ENCODE assay signal across 32 cellular contexts in the genomic region with DNA sequence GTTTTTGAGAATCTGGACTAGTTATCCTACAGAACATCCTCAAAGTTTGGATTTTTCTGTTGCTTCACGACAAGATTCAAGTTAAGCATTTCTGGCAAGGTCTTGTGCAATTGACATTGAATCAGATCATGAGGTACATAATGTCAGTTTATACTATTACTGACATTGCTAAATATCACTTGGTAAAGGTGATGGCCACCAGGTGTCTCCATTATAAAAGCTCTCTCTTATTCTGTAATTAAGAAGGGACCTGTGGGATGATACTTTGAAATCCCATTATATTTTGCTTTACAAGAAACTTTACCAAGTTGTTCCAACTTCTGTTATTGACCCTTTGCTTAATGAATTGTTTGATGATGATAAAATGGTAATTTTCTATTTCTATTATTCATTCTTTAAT.
DNase-seq lines count a peak whose midpoint lies in the region; ATAC-seq and TF ChIP-seq lines count a peak whose summit lies in the region.
"Had no signal": no experiment of that assay in that cellular context is flagged by ENCODE, and none has a peak within 500 bp of the region (broad histone marks: within the 10 kb centered on the region; RNA-seq: fewer than 3 reads in every experiment).

No MANE protein-coding gene starts in this region.

- CTCF ChIA-PET in activated CD8-positive, alpha-beta memory T cell treated with anti-CD3 and anti-CD28 coated beads, Interleukin-2, amount 10 ng/mL, durations not matched to agents 7 days and 5 days (lab: Charles Lee): interaction anchor here (1.1 kb wide), 1 partner anchor 10 kb away, joined by 4 read pairs; no protein-coding TSS in a partner anchor

- H3K36me3 ChIP-seq in DOHH2 (ENCODE audit: control insufficient read depth, low read length): no peaks in the 10 kb centered on the region
- no peaks in the 10 kb centered on the region for H3K36me3 ChIP-seq in OCI-LY1 (ENCODE audit: insufficient read depth, low read length)
- no peaks in the 10 kb centered on the region for H3K36me3 ChIP-seq in hepatocyte (replicated peaks; ENCODE audit: insufficient read depth, low read depth)
- H3K36me3 ChIP-seq in spleen: no peaks in the 10 kb centered on the region
- H3K36me3 ChIP-seq: BE2C, left lung, SJSA1, WERI-Rb-1 had no signal

- no peaks in the 10 kb centered on the region for H3K27me3 Mint-ChIP-seq in activated CD8-positive, alpha-beta memory T cell treated with anti-CD3 and anti-CD28 coated beads, Interleukin-2, amount 10 ng/mL, durations not matched to agents 7 days and 5 days

- H3K27ac ChIP-seq in DOHH2 (ENCODE audit: low read depth, low read length) (no peak overlapping the region), OCI-LY1 (ENCODE audit: low read depth, low read length, poor library complexity, severe bottlenecking) (no peak overlapping the region), hepatocyte (no peak overlapping the region), spleen (no peak overlapping the region)
- H3K27ac ChIP-seq: epithelial cell of prostate, GM23248, left lung, parathyroid adenoma, SJSA1, skin epidermis had no signal

- H3K9ac ChIP-seq in OCI-LY1 (ENCODE audit: low read length): no peak overlapping the region
- H3K9ac ChIP-seq: GM23248, parathyroid adenoma had no signal

- ATAC-seq in activated CD8-positive, alpha-beta memory T cell treated with anti-CD3 and anti-CD28 coated beads, Interleukin-2, amount 10 ng/mL, durations not matched to agents 7 days and 5 days: no peak
- ATAC-seq: activated naive CD4-positive, alpha-beta T cell treated with anti-CD3 and anti-CD28 coated beads, Interleukin-2, amount 50 U/mL, for 72 hours; K562; left lung; stimulated activated naive B cell treated with anti-CD40 and anti-IgM and Interleukin-4, amounts not matched to agents 10 μg/mL and 1 μg/mL and 100 μg/mL, for 72 hours had no signal

- H3K4me3 ChIP-seq in DOHH2 (ENCODE audit: low read length) (no peak overlapping the region), OCI-LY1 (ENCODE audit: low read depth, low read length, poor library complexity, severe bottlenecking) (no peak overlapping the region), hepatocyte (no peak overlapping the region), spleen (no peak overlapping the region)
- H3K4me3 ChIP-seq: GM23248, K562, left lung, SJSA1, skin epidermis had no signal

- no peak overlapping the region for H3K27ac Mint-ChIP-seq in activated CD8-positive, alpha-beta memory T cell treated with anti-CD3 and anti-CD28 coated beads, Interleukin-2, amount 10 ng/mL, durations not matched to agents 7 days and 5 days
- H3K27ac Mint-ChIP-seq: activated naive CD4-positive, alpha-beta T cell treated with anti-CD3 and anti-CD28 coated beads, Interleukin-2, amount 50 U/mL, for 72 hours; HFFc6; stimulated activated naive B cell treated with anti-CD40 and anti-IgM and Interleukin-4, amounts not matched to agents 10 μg/mL and 1 μg/mL and 100 μg/mL, for 72 hours; type B pancreatic cell had no signal

- no peaks in the 10 kb centered on the region for H3K4me1 Mint-ChIP-seq in activated CD8-positive, alpha-beta memory T cell treated with anti-CD3 and anti-CD28 coated beads, Interleukin-2, amount 10 ng/mL, durations not matched to agents 7 days and 5 days
- H3K4me1 Mint-ChIP-seq: stimulated activated naive B cell treated with anti-CD40 and anti-IgM and Interleukin-4, amounts not matched to agents 10 μg/mL and 1 μg/mL and 100 μg/mL, for 72 hours had no signal

- H4K20me1 ChIP-seq in DOHH2 (ENCODE audit: control insufficient read depth, insufficient read depth, low read depth, low read length) (no peaks in the 10 kb centered on the region), OCI-LY1 (ENCODE audit: insufficient read depth, low read length) (no peaks in the 10 kb centered on the region), hepatocyte (ENCODE audit: insufficient read depth, poor library complexity, severe bottlenecking) (no peaks in the 10 kb centered on the region)

- H3K27me3 ChIP-seq in DOHH2 (ENCODE audit: control insufficient read depth, low read length): peaks cover 2% of the 10 kb centered on the region; the same call in 1 of the 2 replicates
- no peaks in the 10 kb centered on the region for H3K27me3 ChIP-seq in OCI-LY1 (ENCODE audit: insufficient read depth, low read length)
- H3K27me3 ChIP-seq in hepatocyte: no peaks in the 10 kb centered on the region
- no peaks in the 10 kb centered on the region for H3K27me3 ChIP-seq in spleen (replicated peaks in 1 of 7)
- H3K27me3 ChIP-seq: BE2C, left lung, SJSA1 had no signal

- H3F3A ChIP-seq in DOHH2 (ENCODE audit: control insufficient read depth, insufficient read depth): peaks cover 4% of the 10 kb centered on the region; the same call in 1 of the 2 replicates
- no peaks in the 10 kb centered on the region for H3F3A ChIP-seq in OCI-LY1 (ENCODE audit: insufficient read depth, low read length)

- H3K9me2 ChIP-seq in DOHH2 (replicated peaks; ENCODE audit: control insufficient read depth, low read length) (no peaks in the 10 kb centered on the region), OCI-LY1 (ENCODE audit: low read depth, low read length) (no peaks in the 10 kb centered on the region), hepatocyte (replicated peaks; ENCODE audit: insufficient read depth) (no peaks in the 10 kb centered on the region)

- H3K9me3 ChIP-seq in DOHH2 (ENCODE audit: control insufficient read depth, insufficient read depth, low read length) (no peaks in the 10 kb centered on the region), OCI-LY1 (ENCODE audit: low read length) (no peaks in the 10 kb centered on the region), hepatocyte (ENCODE audit: low read depth) (no peaks in the 10 kb centered on the region), spleen (no peaks in the 10 kb centered on the region)
- H3K9me3 ChIP-seq: BE2C, left lung, SJSA1 had no signal

- TF ChIP-seq POLR2A in spleen (IDR thresholded peaks at IDR 0.05): no peak

- no peak overlapping the region for H3K4me3 Mint-ChIP-seq in activated CD8-positive, alpha-beta memory T cell treated with anti-CD3 and anti-CD28 coated beads, Interleukin-2, amount 10 ng/mL, durations not matched to agents 7 days and 5 days
- H3K4me3 Mint-ChIP-seq: HFFc6; stimulated activated naive B cell treated with anti-CD40 and anti-IgM and Interleukin-4, amounts not matched to agents 10 μg/mL and 1 μg/mL and 100 μg/mL, for 72 hours had no signal

- H3K4me2 ChIP-seq in DOHH2 (ENCODE audit: low read length) (no peak overlapping the region), OCI-LY1 (ENCODE audit: low read length) (no peak overlapping the region), hepatocyte (no peak overlapping the region)

- WGBS in hepatocyte (ENCODE audit: low lambda C conversion rate, missing lambda C conversion rate): 83% methylated on average over 1 of the region's 1 CpG
- 67 to 81% (median 80%) methylated on average over 1 of the region's 1 CpG for WGBS in spleen, 5 donors

- no peak overlapping the region for H2AFZ ChIP-seq in OCI-LY1 (ENCODE audit: low read length)
- H2AFZ ChIP-seq in hepatocyte: no peak overlapping the region
- H2AFZ ChIP-seq: GM23248, parathyroid adenoma had no signal

- H3K36me3 Mint-ChIP-seq in activated CD8-positive, alpha-beta memory T cell treated with anti-CD3 and anti-CD28 coated beads, Interleukin-2, amount 10 ng/mL, durations not matched to agents 7 days and 5 days: no peaks in the 10 kb centered on the region
- H3K36me3 Mint-ChIP-seq: stimulated activated naive B cell treated with anti-CD40 and anti-IgM and Interleukin-4, amounts not matched to agents 10 μg/mL and 1 μg/mL and 100 μg/mL, for 72 hours; type B pancreatic cell had no signal

- intact Hi-C loops in spleen (cut with DNase I; ENCODE audit: low total_unique reads): no loop called here

- H3K4me1 ChIP-seq in DOHH2 (ENCODE audit: control insufficient read depth, low read length) (peaks cover 13% of the 10 kb centered on the region), OCI-LY1 (ENCODE audit: insufficient read depth, low read length, severe bottlenecking) (no peaks in the 10 kb centered on the region), hepatocyte (ENCODE audit: insufficient read depth) (no peaks in the 10 kb centered on the region), spleen (no peaks in the 10 kb centered on the region)
- H3K4me1 ChIP-seq: BE2C, left lung, parathyroid adenoma, SJSA1 had no signal

- no peaks in the 10 kb centered on the region for H3K9me3 Mint-ChIP-seq in activated CD8-positive, alpha-beta memory T cell treated with anti-CD3 and anti-CD28 coated beads, Interleukin-2, amount 10 ng/mL, durations not matched to agents 7 days and 5 days (ENCODE audit: low read depth)
- H3K9me3 Mint-ChIP-seq: stimulated activated naive B cell treated with anti-CD40 and anti-IgM and Interleukin-4, amounts not matched to agents 10 μg/mL and 1 μg/mL and 100 μg/mL, for 72 hours; type B pancreatic cell had no signal

- peak; percentile 42 for TF ChIP-seq CTCF in DOHH2 (IDR thresholded peaks at IDR 0.05; ENCODE audit: low read depth, low read length, poor library complexity, severe bottlenecking)
- peak; percentile 16; the same call in 1 of the 2 replicates for TF ChIP-seq CTCF in OCI-LY1 (IDR thresholded peaks at IDR 0.05; ENCODE audit: low read length)
- TF ChIP-seq CTCF in hepatocyte (IDR thresholded peaks at IDR 0.05; ENCODE audit: poor library complexity): peak; percentile 9
- no peak for TF ChIP-seq CTCF in spleen (IDR thresholded peaks at IDR 0.05 in 8 of 11, conservative IDR thresholded peaks at IDR 0.05 in 3 of 11)

- H3K79me2 ChIP-seq in DOHH2 (ENCODE audit: control insufficient read depth, low read length) (no peaks in the 10 kb centered on the region), OCI-LY1 (ENCODE audit: insufficient read depth, low read length) (no peaks in the 10 kb centered on the region), hepatocyte (no peaks in the 10 kb centered on the region)
- H3K79me2 ChIP-seq: parathyroid adenoma had no signal

- DNase-seq in NCI-H748 (lab: John Stamatoyannopoulos, UW; ENCODE audit: unreplicated experiment) (peak; percentile 44), NCI-H748 treated with DMSO at 0.1 percent for 48 hours (lab: John Stamatoyannopoulos, UW) (no peak), hepatocyte (ENCODE audit: low spot score) (no peak), medulla oblongata (ENCODE audit: extremely low spot score) (no peak), spleen (no peak)
- DNase-seq in activated CD8-positive, alpha-beta memory T cell treated with anti-CD3 and anti-CD28 coated beads, Interleukin-2, amount 10 ng/mL, durations not matched to agents 7 days and 5 days: no peak
- DNase-seq: activated CD4-positive, alpha-beta T cell treated with anti-CD3 and anti-CD28 coated beads for 48 hours; activated effector memory CD4-positive, alpha-beta T cell treated with Interleukin-2 at 50 U/mL for 16 hours; activated T-cell treated with anti-CD3 and anti-CD28 coated beads, Interleukin-2, amount 50 U/mL, for 1 hour; amygdala; BE2C; DMS79 treated with DMSO at 0.1 percent for 48 hours; GM23248; HFFc6; left lung; NCI-H1417 treated with DMSO at 0.1 percent for 48 hours; NCI-H2081 treated with DMSO at 0.1 percent for 48 hours; NCI-H524 treated with DMSO at 0.1 percent for 48 hours; retina; stimulated activated naive B cell treated with anti-CD40 and anti-IgM and Interleukin-4, amounts not matched to agents 10 μg/mL and 1 μg/mL and 100 μg/mL, for 72 hours; substantia nigra; T1000; WERI-Rb-1 had no signal

Comparison
In these comparisons a context has a peak if more than half of its experiments do, and no peak if none do; other contexts are left out.
1. CTCF ChIP-seq: peak in DOHH2 (single experiment), OCI-LY1 (single experiment) and hepatocyte (single experiment); none in spleen (0 of 11).